ENCODE assay signal across 25 cellular contexts in genomic region chr1:97745912-97746311, GRCh38.
DNase-seq lines count a peak whose midpoint lies in the region; TF ChIP-seq lines count a peak whose summit lies in the region.
"Had no signal": no experiment of that assay in that cellular context is flagged by ENCODE, and none has a peak within 500 bp of the region (broad histone marks: within the 10 kb centered on the region; RNA-seq: fewer than 3 reads in every experiment).

No MANE protein-coding gene starts in this region.

- H3K27me3 Mint-ChIP-seq in glutamatergic neuron (ENCODE audit: unreplicated experiment), result no peaks in the 10 kb centered on the region
- H3K27me3 Mint-ChIP-seq: activated naive CD8-positive, alpha-beta T cell treated with anti-CD3 and anti-CD28 coated beads, Interleukin-2, amount 50 U/mL, for 24 hours; CD8-positive, alpha-beta memory T cell had no signal

- H3K27ac Mint-ChIP-seq in glutamatergic neuron (ENCODE audit: unreplicated experiment), result no peak overlapping the region
- H3K27ac Mint-ChIP-seq: activated naive CD8-positive, alpha-beta T cell treated with anti-CD3 and anti-CD28 coated beads, Interleukin-2, amount 50 U/mL, for 24 hours had no signal

- in situ Hi-C loops in astrocyte of the spinal cord (cut with HindIII; ENCODE audit: low sequenced_read_pairs), result no loop called here

- H3K36me3 Mint-ChIP-seq in glutamatergic neuron (ENCODE audit: unreplicated experiment), result no peaks in the 10 kb centered on the region

- no peak overlapping the region for H3K4me3 ChIP-seq in astrocyte of the spinal cord (ENCODE audit: low read depth, low read length)
- H3K4me3 ChIP-seq: coronary artery, gastroesophageal sphincter, lung, Peyer's patch had no signal

- H3K9me3 Mint-ChIP-seq in glutamatergic neuron (ENCODE audit: unreplicated experiment), result no peaks in the 10 kb centered on the region
- H3K9me3 Mint-ChIP-seq: activated naive CD8-positive, alpha-beta T cell treated with anti-CD3 and anti-CD28 coated beads, Interleukin-2, amount 50 U/mL, for 24 hours; CD8-positive, alpha-beta memory T cell had no signal

- DNase-seq in AG20443 (ENCODE audit: low spot score) (peak; percentile 18), HT1080 (ENCODE audit: low read depth) (peak; percentile 24), astrocyte of the spinal cord (ENCODE audit: low read depth, low spot score) (peak; percentile 7), iris pigment epithelial cell (ENCODE audit: low read depth) (peak; percentile 63), glutamatergic neuron (no peak), COLO829 (ENCODE audit: low spot score) (no peak), HUDEP-2 (lab: John Stamatoyannopoulos, UW; ENCODE audit: unreplicated experiment in 76 of 76) (no peak)
- DNase-seq in stimulated activated CD4-positive, alpha-beta T cell treated with anti-CD3 and anti-CD28 coated beads, Interleukin-1b, Interleukin-23, amount 100 ng/mL, for 48 hours, result no peak
- DNase-seq: activated CD8-positive, alpha-beta memory T cell treated with anti-CD3 and anti-CD28 coated beads, Interleukin-2, amount 50 U/mL, for 4 hours; activated effector memory CD4-positive, alpha-beta T cell treated with Interleukin-2 at 50 U/mL for 16 hours; activated naive CD8-positive, alpha-beta T cell treated with anti-CD3 and anti-CD28 coated beads, Interleukin-2, amount 50 U/mL, for 24 hours; CD8-positive, alpha-beta memory T cell; NCI-H1417; NCI-H2107; NCI-H510A treated with DMSO at 0.1 percent for 48 hours; NK-92 treated with Interleukin-12 subunit alpha and Interleukin-12 subunit beta, amount 100 ng/mL, for 24 hours; Peyer's patch; SK-N-SH; stimulated activated CD4-positive, alpha-beta T cell treated with anti-CD3 and anti-CD28 coated beads, Interleukin-4, amount 100 ng/mL, for 1 hour; stimulated activated naive CD8-positive, alpha-beta T cell treated with anti-CD3 and anti-CD28 coated beads, Interleukin-15, Interleukin-2, amounts not matched to agents 100 U/mL and 50 U/mL, for 24 hours; T-helper 2 cell; WERI-Rb-1 had no signal

- H3K4me3 Mint-ChIP-seq in glutamatergic neuron (ENCODE audit: unreplicated experiment), result no peak overlapping the region
- H3K4me3 Mint-ChIP-seq: activated naive CD8-positive, alpha-beta T cell treated with anti-CD3 and anti-CD28 coated beads, Interleukin-2, amount 50 U/mL, for 24 hours; CD8-positive, alpha-beta memory T cell had no signal

- peaks cover 6% of the 10 kb centered on the region for H3K4me1 Mint-ChIP-seq in glutamatergic neuron (ENCODE audit: low read depth, unreplicated experiment)

- TF ChIP-seq CTCF in astrocyte of the spinal cord (IDR thresholded peaks at IDR 0.05; ENCODE audit: low read depth, low read length) (no peak), glutamatergic neuron (IDR thresholded peaks at IDR 0.05; ENCODE audit: partially characterized antibody, unreplicated experiment) (no peak)

Comparison
In these comparisons a context has a peak if more than half of its experiments do, and no peak if none do; other contexts are left out.
1. DNase-seq: peak in AG20443 (single experiment), HT1080 (single experiment), astrocyte of the spinal cord (single experiment) and iris pigment epithelial cell (single experiment); none in glutamatergic neuron (single experiment), COLO829 (single experiment), stimulated activated CD4-positive, alpha-beta T cell treated with anti-CD3 and anti-CD28 coated beads, Interleukin-1b, Interleukin-23, amount 100 ng/mL, for 48 hours (single experiment) and HUDEP-2 (0 of 76).